20 cellular contexts compared by ENCODE assay signal in genomic region chr15:47517737-47518136, GRCh38.
DNase-seq lines count a peak whose midpoint lies in the region; ATAC-seq and TF ChIP-seq lines count a peak whose summit lies in the region.
"Had no signal": no experiment of that assay in that cellular context is flagged by ENCODE, and none has a peak within 500 bp of the region (broad histone marks: within the 10 kb centered on the region; RNA-seq: fewer than 3 reads in every experiment).

No MANE protein-coding gene starts in this region.

- DNase-seq in SKM-1 treated with dmso at 0.1 percent for 144 hours (lab: John Stamatoyannopoulos, UW; ENCODE audit: unreplicated experiment) (peak; percentile 5), SKM-1 (lab: John Stamatoyannopoulos, UW; ENCODE audit: unreplicated experiment) (no peak), astrocyte of the hippocampus (ENCODE audit: low read depth, low spot score) (peak; percentile 57), foreskin fibroblast (peak; percentile 49 to 51), stromal cell of bone marrow (ENCODE audit: low read depth) (peak; percentile 22), immature natural killer cell (no peak)
- DNase-seq in activated T-cell treated with anti-CD3 and anti-CD28 coated beads, Interleukin-2, amount 50 U/mL, for 24 hours = no peak
- DNase-seq: activated CD4-positive, alpha-beta T cell treated with anti-CD3 and anti-CD28 coated beads for 36 hours; activated naive CD8-positive, alpha-beta T cell treated with anti-CD3 and anti-CD28 coated beads for 36 hours; C1 segment of cervical spinal cord; dorsolateral prefrontal cortex; heart left ventricle; naive B cell; NCI-H1417 treated with DMSO at 0.1 percent for 48 hours; NCI-H69; posterior cingulate gyrus; stimulated activated CD4-positive, alpha-beta T cell treated with anti-CD3 and anti-CD28 coated beads, Interleukin-4, amount 100 ng/mL, for 24 hours had no signal

- no peak overlapping the region for H3K4me3 Mint-ChIP-seq in activated T-cell treated with anti-CD3 and anti-CD28 coated beads, Interleukin-2, amount 50 U/mL, for 24 hours
- H3K4me3 Mint-ChIP-seq in immature natural killer cell = no peak overlapping the region
- H3K4me3 Mint-ChIP-seq: activated CD4-positive, alpha-beta T cell treated with anti-CD3 and anti-CD28 coated beads for 36 hours; activated naive CD8-positive, alpha-beta T cell treated with anti-CD3 and anti-CD28 coated beads for 36 hours; naive B cell had no signal

- no peak overlapping the region for H3K27ac Mint-ChIP-seq in activated T-cell treated with anti-CD3 and anti-CD28 coated beads, Interleukin-2, amount 50 U/mL, for 24 hours
- no peak overlapping the region for H3K27ac Mint-ChIP-seq in immature natural killer cell
- H3K27ac Mint-ChIP-seq: activated CD4-positive, alpha-beta T cell treated with anti-CD3 and anti-CD28 coated beads for 36 hours; activated naive CD8-positive, alpha-beta T cell treated with anti-CD3 and anti-CD28 coated beads for 36 hours; naive B cell had no signal

- H3K9me3 Mint-ChIP-seq in activated T-cell treated with anti-CD3 and anti-CD28 coated beads, Interleukin-2, amount 50 U/mL, for 24 hours = peaks cover 1% of the 10 kb centered on the region
- H3K9me3 Mint-ChIP-seq in immature natural killer cell = peaks cover 0 to 12% (median 3%) of the 10 kb centered on the region in 6 donors
- H3K9me3 Mint-ChIP-seq: activated naive CD8-positive, alpha-beta T cell treated with anti-CD3 and anti-CD28 coated beads for 36 hours had no signal

- H3K4me3 ChIP-seq in foreskin fibroblast (ENCODE audit: low read depth in 1 of 2, low read length in 2 of 2) = no peak overlapping the region
- H3K4me3 ChIP-seq: dorsolateral prefrontal cortex, heart left ventricle, upper lobe of left lung had no signal

- no peak for ATAC-seq in HG03469 (IDR thresholded peaks at IDR 0.05; ENCODE audit: unreplicated experiment)
- ATAC-seq: activated CD4-positive, alpha-beta T cell treated with anti-CD3 and anti-CD28 coated beads for 36 hours; PC-3 had no signal

- no peaks in the 10 kb centered on the region for H3K27me3 Mint-ChIP-seq in activated T-cell treated with anti-CD3 and anti-CD28 coated beads, Interleukin-2, amount 50 U/mL, for 24 hours
- H3K27me3 Mint-ChIP-seq in immature natural killer cell (ENCODE audit: low read depth in 3 of 3) = peaks cover 0 to 2% (median 0%) of the 10 kb centered on the region in 3 donors
- H3K27me3 Mint-ChIP-seq: activated CD4-positive, alpha-beta T cell treated with anti-CD3 and anti-CD28 coated beads for 36 hours; naive B cell had no signal

- H3K4me1 Mint-ChIP-seq in activated T-cell treated with anti-CD3 and anti-CD28 coated beads, Interleukin-2, amount 50 U/mL, for 24 hours (ENCODE audit: low read depth) = no peaks in the 10 kb centered on the region
- H3K4me1 Mint-ChIP-seq in immature natural killer cell = no peaks in the 10 kb centered on the region
- H3K4me1 Mint-ChIP-seq: activated CD4-positive, alpha-beta T cell treated with anti-CD3 and anti-CD28 coated beads for 36 hours; activated naive CD8-positive, alpha-beta T cell treated with anti-CD3 and anti-CD28 coated beads for 36 hours; naive B cell had no signal

- H3K36me3 Mint-ChIP-seq in activated T-cell treated with anti-CD3 and anti-CD28 coated beads, Interleukin-2, amount 50 U/mL, for 24 hours (ENCODE audit: low read depth) = no peaks in the 10 kb centered on the region
- no peaks in the 10 kb centered on the region for H3K36me3 Mint-ChIP-seq in immature natural killer cell
- H3K36me3 Mint-ChIP-seq: activated naive CD8-positive, alpha-beta T cell treated with anti-CD3 and anti-CD28 coated beads for 36 hours; naive B cell had no signal

- no peak for TF ChIP-seq CTCF in foreskin fibroblast (IDR thresholded peaks at IDR 0.05; ENCODE audit: low read depth, low read length)

Comparison
In these comparisons a context has a peak if more than half of its experiments do, and no peak if none do; other contexts are left out.
1. DNase-seq: peak in SKM-1 treated with dmso at 0.1 percent for 144 hours (single experiment), astrocyte of the hippocampus (single experiment), foreskin fibroblast (2 of 2) and stromal cell of bone marrow (single experiment); none in SKM-1 (single experiment), activated T-cell treated with anti-CD3 and anti-CD28 coated beads, Interleukin-2, amount 50 U/mL, for 24 hours (single experiment) and immature natural killer cell (0 of 3).